In genomic region chr19:17235618-17236413, GRCh38 we compare ENCODE assay signal across 1 cellular context.
A peak's percentile ranks its signal among the peaks of the same experiment; 100 is the strongest.
TF ChIP-seq lines count a peak whose summit lies in the region.

No MANE protein-coding gene starts in this region.

TF ChIP-seq in WTC11, 78 proteins besides CTCF, POLR2A, EP300 and RAD21 (continued from another document and continues in another):
- TF ChIP-seq, protein P1, sequence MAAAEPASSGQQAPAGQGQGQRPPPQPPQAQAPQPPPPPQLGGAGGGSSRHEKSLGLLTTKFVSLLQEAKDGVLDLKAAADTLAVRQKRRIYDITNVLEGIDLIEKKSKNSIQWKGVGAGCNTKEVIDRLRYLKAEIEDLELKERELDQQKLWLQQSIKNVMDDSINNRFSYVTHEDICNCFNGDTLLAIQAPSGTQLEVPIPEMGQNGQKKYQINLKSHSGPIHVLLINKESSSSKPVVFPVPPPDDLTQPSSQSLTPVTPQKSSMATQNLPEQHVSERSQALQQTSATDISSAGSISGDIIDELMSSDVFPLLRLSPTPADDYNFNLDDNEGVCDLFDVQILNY (CRISPR knock-in tag; IDR thresholded peaks at IDR 0.05), result no peak
- TF ChIP-seq ZNF423 (CRISPR knock-in tag; IDR thresholded peaks at IDR 0.05) (no peak), PRRX2 (CRISPR knock-in tag; IDR thresholded peaks at IDR 0.05) (no peak), OVOL2 (CRISPR knock-in tag; IDR thresholded peaks at IDR 0.05; ENCODE audit: borderline replicate concordance) (no peak), ZNF396 (CRISPR knock-in tag; IDR thresholded peaks at IDR 0.05; ENCODE audit: borderline replicate concordance) (no peak), FOXP1 (CRISPR knock-in tag; IDR thresholded peaks at IDR 0.05; ENCODE audit: borderline replicate concordance) (peak; percentile 74; the same call in 1 of the 2 replicates), ZMAT4 (CRISPR knock-in tag; IDR thresholded peaks at IDR 0.05) (no peak), JAZF1 (CRISPR knock-in tag; IDR thresholded peaks at IDR 0.05) (no peak), IRF1 (CRISPR knock-in tag; IDR thresholded peaks at IDR 0.05) (no peak), FOXJ3 (CRISPR knock-in tag; IDR thresholded peaks at IDR 0.05; ENCODE audit: borderline replicate concordance) (no peak), ZNF532 (CRISPR knock-in tag; IDR thresholded peaks at IDR 0.05; ENCODE audit: borderline replicate concordance) (no peak), ZNF281 (CRISPR knock-in tag; IDR thresholded peaks at IDR 0.05) (no peak), ZNF416 (CRISPR knock-in tag; IDR thresholded peaks at IDR 0.05) (no peak), TCF7 (CRISPR knock-in tag; IDR thresholded peaks at IDR 0.05; ENCODE audit: low read depth) (0 out of 2 replicates have a peak, but pooled peaks have one; percentile 74), USF2 (CRISPR knock-in tag; IDR thresholded peaks at IDR 0.05) (no peak), GRHL2 (CRISPR knock-in tag; IDR thresholded peaks at IDR 0.05; ENCODE audit: insufficient replicate concordance, severe bottlenecking) (no peak), ELF4 (CRISPR knock-in tag; IDR thresholded peaks at IDR 0.05; ENCODE audit: low read depth) (no peak), ZNF232 (CRISPR knock-in tag; IDR thresholded peaks at IDR 0.05) (peak; percentile 58), SMAD3 (CRISPR knock-in tag; IDR thresholded peaks at IDR 0.05; ENCODE audit: borderline replicate concordance) (no peak), FOXK1 (CRISPR knock-in tag; IDR thresholded peaks at IDR 0.05) (peak; percentile 48; the same call in 1 of the 2 replicates), MYBL2 (CRISPR knock-in tag; IDR thresholded peaks at IDR 0.05) (no peak), NFYB (CRISPR knock-in tag; conservative IDR thresholded peaks at IDR 0.05; ENCODE audit: low read depth) (no peak), ZNF138 (CRISPR knock-in tag; conservative IDR thresholded peaks at IDR 0.05) (0 out of 2 replicates have a peak, but pooled peaks have one; percentile 42), ZNF512 (CRISPR knock-in tag; IDR thresholded peaks at IDR 0.05; ENCODE audit: borderline replicate concordance) (no peak), ZBTB21 (CRISPR knock-in tag; IDR thresholded peaks at IDR 0.05; ENCODE audit: borderline replicate concordance) (no peak), ZNF121 (CRISPR knock-in tag; IDR thresholded peaks at IDR 0.05) (no peak), GABPB1 (CRISPR knock-in tag; IDR thresholded peaks at IDR 0.05) (no peak), IRF2 (CRISPR knock-in tag; IDR thresholded peaks at IDR 0.05; ENCODE audit: borderline replicate concordance, low read depth) (peak; percentile 79; the same call in 1 of the 2 replicates), NR1H2 (CRISPR knock-in tag; IDR thresholded peaks at IDR 0.05) (no peak), PRDM15 (CRISPR knock-in tag; IDR thresholded peaks at IDR 0.05) (no peak), NFE2L1 (CRISPR knock-in tag; IDR thresholded peaks at IDR 0.05) (no peak; the same call in 1 of the 2 replicates)
- TF ChIP-seq, protein P2, sequence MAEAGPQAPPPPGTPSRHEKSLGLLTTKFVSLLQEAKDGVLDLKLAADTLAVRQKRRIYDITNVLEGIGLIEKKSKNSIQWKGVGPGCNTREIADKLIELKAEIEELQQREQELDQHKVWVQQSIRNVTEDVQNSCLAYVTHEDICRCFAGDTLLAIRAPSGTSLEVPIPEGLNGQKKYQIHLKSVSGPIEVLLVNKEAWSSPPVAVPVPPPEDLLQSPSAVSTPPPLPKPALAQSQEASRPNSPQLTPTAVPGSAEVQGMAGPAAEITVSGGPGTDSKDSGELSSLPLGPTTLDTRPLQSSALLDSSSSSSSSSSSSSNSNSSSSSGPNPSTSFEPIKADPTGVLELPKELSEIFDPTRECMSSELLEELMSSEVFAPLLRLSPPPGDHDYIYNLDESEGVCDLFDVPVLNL (CRISPR knock-in tag; IDR thresholded peaks at IDR 0.05; ENCODE audit: borderline replicate concordance, low read depth), result no peak; the same call in none of the 2 replicates
- TF ChIP-seq, protein P3, sequence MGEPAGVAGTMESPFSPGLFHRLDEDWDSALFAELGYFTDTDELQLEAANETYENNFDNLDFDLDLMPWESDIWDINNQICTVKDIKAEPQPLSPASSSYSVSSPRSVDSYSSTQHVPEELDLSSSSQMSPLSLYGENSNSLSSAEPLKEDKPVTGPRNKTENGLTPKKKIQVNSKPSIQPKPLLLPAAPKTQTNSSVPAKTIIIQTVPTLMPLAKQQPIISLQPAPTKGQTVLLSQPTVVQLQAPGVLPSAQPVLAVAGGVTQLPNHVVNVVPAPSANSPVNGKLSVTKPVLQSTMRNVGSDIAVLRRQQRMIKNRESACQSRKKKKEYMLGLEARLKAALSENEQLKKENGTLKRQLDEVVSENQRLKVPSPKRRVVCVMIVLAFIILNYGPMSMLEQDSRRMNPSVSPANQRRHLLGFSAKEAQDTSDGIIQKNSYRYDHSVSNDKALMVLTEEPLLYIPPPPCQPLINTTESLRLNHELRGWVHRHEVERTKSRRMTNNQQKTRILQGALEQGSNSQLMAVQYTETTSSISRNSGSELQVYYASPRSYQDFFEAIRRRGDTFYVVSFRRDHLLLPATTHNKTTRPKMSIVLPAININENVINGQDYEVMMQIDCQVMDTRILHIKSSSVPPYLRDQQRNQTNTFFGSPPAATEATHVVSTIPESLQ (CRISPR knock-in tag; IDR thresholded peaks at IDR 0.05), result no peak
- TF ChIP-seq, protein P4, sequence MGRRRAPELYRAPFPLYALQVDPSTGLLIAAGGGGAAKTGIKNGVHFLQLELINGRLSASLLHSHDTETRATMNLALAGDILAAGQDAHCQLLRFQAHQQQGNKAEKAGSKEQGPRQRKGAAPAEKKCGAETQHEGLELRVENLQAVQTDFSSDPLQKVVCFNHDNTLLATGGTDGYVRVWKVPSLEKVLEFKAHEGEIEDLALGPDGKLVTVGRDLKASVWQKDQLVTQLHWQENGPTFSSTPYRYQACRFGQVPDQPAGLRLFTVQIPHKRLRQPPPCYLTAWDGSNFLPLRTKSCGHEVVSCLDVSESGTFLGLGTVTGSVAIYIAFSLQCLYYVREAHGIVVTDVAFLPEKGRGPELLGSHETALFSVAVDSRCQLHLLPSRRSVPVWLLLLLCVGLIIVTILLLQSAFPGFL (CRISPR knock-in tag; IDR thresholded peaks at IDR 0.05; ENCODE audit: borderline replicate concordance), result no peak
- TF ChIP-seq, protein P5, sequence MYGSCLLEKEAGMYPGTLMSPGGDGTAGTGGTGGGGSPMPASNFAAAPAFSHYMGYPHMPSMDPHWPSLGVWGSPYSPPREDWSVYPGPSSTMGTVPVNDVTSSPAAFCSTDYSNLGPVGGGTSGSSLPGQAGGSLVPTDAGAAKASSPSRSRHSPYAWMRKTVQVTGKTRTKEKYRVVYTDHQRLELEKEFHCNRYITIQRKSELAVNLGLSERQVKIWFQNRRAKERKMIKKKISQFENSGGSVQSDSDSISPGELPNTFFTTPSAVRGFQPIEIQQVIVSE (CRISPR knock-in tag; IDR thresholded peaks at IDR 0.05; ENCODE audit: borderline replicate concordance), result no peak
